ENCODE assay signal across 12 cellular contexts in the genomic region with DNA sequence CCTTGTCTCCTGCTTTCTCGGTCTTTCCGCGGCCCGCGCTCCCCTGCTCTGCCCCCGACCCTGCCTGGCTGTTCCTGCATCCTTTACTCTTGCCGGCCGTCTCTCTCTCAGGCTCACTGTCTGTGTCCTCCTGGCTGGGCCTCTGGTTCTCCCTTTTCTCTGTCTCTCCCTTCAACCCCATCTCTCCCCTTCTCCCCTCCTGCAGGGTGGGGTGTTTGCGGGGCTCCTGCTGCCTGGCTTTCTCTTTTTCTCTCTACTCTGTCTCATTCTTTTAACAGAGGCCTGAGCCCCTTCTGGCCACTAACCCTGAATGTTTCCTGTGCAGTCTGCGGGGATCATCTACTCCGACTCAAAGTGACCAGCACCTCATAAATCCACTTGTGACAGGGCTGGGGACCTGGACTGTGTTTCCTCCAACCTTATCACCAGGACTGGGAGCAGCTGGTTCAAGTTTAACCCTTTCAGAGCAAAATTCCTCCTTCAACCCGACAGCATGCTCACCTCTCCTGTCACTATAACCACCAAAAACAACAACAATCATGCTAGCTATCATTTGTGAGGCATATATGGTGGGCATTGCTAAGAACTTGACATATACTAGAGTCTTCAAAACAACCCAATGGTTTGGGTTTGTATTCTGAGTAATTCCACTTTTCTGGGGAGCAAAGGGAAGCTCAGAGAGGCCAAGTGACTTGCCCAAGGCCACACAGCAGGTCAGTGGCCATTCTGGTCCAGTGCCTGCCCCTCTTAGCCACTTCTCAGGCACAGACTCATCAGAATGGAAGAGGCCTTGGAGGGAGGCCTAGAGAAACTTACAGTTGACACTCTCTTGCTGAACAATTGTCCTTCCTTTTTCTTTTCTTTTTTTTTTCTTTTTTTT. TPM values are rescaled to one million over a fixed set of nuclear protein-coding genes. Genes with fewer than 3 reads are reported as not detected.
A peak's percentile ranks its signal among the peaks of the same experiment; 100 is the strongest.
DNase-seq lines count a peak whose midpoint lies in the region; ATAC-seq, FAIRE-seq and TF ChIP-seq lines count a peak whose summit lies in the region.
"Had no signal": no experiment of that assay in that cellular context is flagged by ENCODE, and none has a peak within 500 bp of the region (broad histone marks: within the 10 kb centered on the region; RNA-seq: fewer than 3 reads in every experiment).

No MANE protein-coding gene starts in this region.

- POLR2A ChIA-PET in A549 (lab: Yijun Ruan, JAX) = no interaction called here
- POLR2A ChIA-PET in naive thymus-derived CD4-positive, alpha-beta T cell (lab: Charles Lee) = no interaction called here

- peaks cover 7% of the 10 kb centered on the region for H3K4me1 Mint-ChIP-seq in brain
- peaks cover 5 to 9% (median 9%) of the 10 kb centered on the region in 7 donors for H3K4me1 Mint-ChIP-seq in naive thymus-derived CD4-positive, alpha-beta T cell

- 49% methylated on average over 12 of the region's 12 CpGs for WGBS in A549 (ENCODE audit: missing lambda C conversion rate)

- CTCF ChIA-PET in A549 (lab: Yijun Ruan, JAX) = interaction anchor here (0.6 to 0.9 kb wide), 3 partner anchors 43 to 402 kb away, joined by 3 to 4 read pairs (median 3); no protein-coding TSS in a partner anchor
- CTCF ChIA-PET in naive thymus-derived CD4-positive, alpha-beta T cell (lab: Charles Lee) = interaction anchor here (0.6 kb wide), 2 partner anchors 28 to 118 kb away, joined by 5 read pairs; no protein-coding TSS in a partner anchor

- no peak for TF ChIP-seq POLR2A in A549 (IDR thresholded peaks at IDR 0.05; ENCODE audit: low read length)

- TF ChIP-seq CTCF in A549 (IDR thresholded peaks at IDR 0.05) (no peak), brain (conservative IDR thresholded peaks at IDR 0.05) (no peak)

- no peaks in the 10 kb centered on the region for H3K27me3 ChIP-seq in naive thymus-derived CD4-positive, alpha-beta T cell (ENCODE audit: control insufficient read depth in 2 of 2, insufficient read depth in 2 of 2, low read length in 2 of 2)

- peak overlapping the region; percentile 68 for H3K4me2 ChIP-seq in A549

- DNase-seq in A549 (ENCODE audit: low read depth in 1 of 2, low spot score in 1 of 2) = no peak
- DNase-seq in ELF-1 (ENCODE audit: low read depth, low spot score) = peak; percentile 43
- no peak for DNase-seq in naive thymus-derived CD4-positive, alpha-beta T cell
- DNase-seq in posterior cingulate gyrus = no peak
- no peak for DNase-seq in G401 (ENCODE audit: low spot score)
- DNase-seq in activated gamma-delta T cell (lab: John Stamatoyannopoulos, UW) = no peak
- DNase-seq: activated CD4-positive, alpha-beta T cell treated with anti-CD3 and anti-CD28 coated beads, Interleukin-2, amount 50 U/mL, for 4 hours; brain microvascular endothelial cell; left ventricle myocardium inferior had no signal

- peak overlapping the region in 1 of 5 experiments; percentile 30 for H3K27ac Mint-ChIP-seq in brain
- H3K27ac Mint-ChIP-seq in naive thymus-derived CD4-positive, alpha-beta T cell = no peak overlapping the region

- peaks cover 72% of the 10 kb centered on the region for H3K27me3 Mint-ChIP-seq in brain
- H3K27me3 Mint-ChIP-seq in naive thymus-derived CD4-positive, alpha-beta T cell = peaks cover 42 to 62% (median 56%) of the 10 kb centered on the region in 5 donors

- FAIRE-seq in A549 (lab: Jason Lieb, UNC) = no peak
- FAIRE-seq: GM12892 had no signal

- peak overlapping the region; percentile 50 to 85 (median 78) for H3K4me3 Mint-ChIP-seq in brain
- peak overlapping the region in 9 of 10 donors; percentile 32 to 78 (median 58) for H3K4me3 Mint-ChIP-seq in naive thymus-derived CD4-positive, alpha-beta T cell

- TF ChIP-seq RAD21 in A549 (conservative IDR thresholded peaks at IDR 0.05 in 1 of 2, IDR thresholded peaks at IDR 0.05 in 1 of 2) = no peak

- no peak overlapping the region for H3K27ac ChIP-seq in A549
- H3K27ac ChIP-seq in naive thymus-derived CD4-positive, alpha-beta T cell (ENCODE audit: low read depth, low read length) = no peak overlapping the region
- H3K27ac ChIP-seq: brain microvascular endothelial cell, left ventricle myocardium inferior had no signal

- H3K4me3 ChIP-seq in A549 = peak overlapping the region; percentile 32; the same call in 2 of the 3 replicates
- H3K4me3 ChIP-seq in naive thymus-derived CD4-positive, alpha-beta T cell (ENCODE audit: low read length) = no peak overlapping the region

- ATAC-seq in A549 (no peak; a peak in 2 of 6 replicates), GM21447 (IDR thresholded peaks at IDR 0.05; ENCODE audit: unreplicated experiment) (no peak)
- no peak for ATAC-seq in naive thymus-derived CD4-positive, alpha-beta T cell

- in situ Hi-C loops in G401 (cut with HindIII; ENCODE audit: low sequenced_read_pairs) = no loop called here

- no peaks in the 10 kb centered on the region for H3K36me3 Mint-ChIP-seq in brain
- H3K36me3 Mint-ChIP-seq in naive thymus-derived CD4-positive, alpha-beta T cell = peaks cover 0 to 8% (median 0%) of the 10 kb centered on the region in 5 donors

- intact Hi-C loops in naive thymus-derived CD4-positive, alpha-beta T cell (cut with micrococcal nuclease) = no loop called here
- intact Hi-C loops in posterior cingulate gyrus (cut with DNase I) = no loop called here

- no peaks in the 10 kb centered on the region; the same call in 2 of the 3 replicates for H3K4me1 ChIP-seq in A549
- no peaks in the 10 kb centered on the region for H3K4me1 ChIP-seq in naive thymus-derived CD4-positive, alpha-beta T cell (ENCODE audit: control insufficient read depth in 2 of 2, insufficient read depth in 2 of 2, low read length in 2 of 2)
- H3K4me1 ChIP-seq: left ventricle myocardium inferior had no signal

- H3K36me3 ChIP-seq in naive thymus-derived CD4-positive, alpha-beta T cell (ENCODE audit: control insufficient read depth in 2 of 3, insufficient read depth in 3 of 3, low read length in 3 of 3) = no peaks in the 10 kb centered on the region
- H3K36me3 ChIP-seq: brain microvascular endothelial cell, left ventricle myocardium inferior had no signal

- no peaks in the 10 kb centered on the region for H3K9me3 ChIP-seq in A549
- no peaks in the 10 kb centered on the region for H3K9me3 ChIP-seq in naive thymus-derived CD4-positive, alpha-beta T cell (ENCODE audit: control insufficient read depth in 2 of 3, low read length in 3 of 3)
- H3K9me3 ChIP-seq: left ventricle myocardium inferior had no signal

- no peaks in the 10 kb centered on the region for H3K9me3 Mint-ChIP-seq in brain
- no peaks in the 10 kb centered on the region for H3K9me3 Mint-ChIP-seq in naive thymus-derived CD4-positive, alpha-beta T cell

- TF ChIP-seq EP300 in A549 (IDR thresholded peaks at IDR 0.05) = no peak

TF ChIP-seq in A549, 52 proteins besides CTCF, POLR2A, EP300 and RAD21:
- peak; percentile 6 for TF ChIP-seq ZFP36 (IDR thresholded peaks at IDR 0.05; ENCODE audit: borderline replicate concordance, partially characterized antibody)
- no peak for TF ChIP-seq ELK1 (IDR thresholded peaks at IDR 0.05; ENCODE audit: low read depth, low read length)

RNA-seq across cellular contexts. Expression of gene RSPO4, which starts 0.8 kb away (rescaled TPM):
- not detected in 2 replicates for polyA plus RNA-seq in A549 (2011; rRNA removed)
- polyA plus RNA-seq in A549 (2012; cell fraction: cytosol; rRNA removed) = not detected in 2 replicates
- 0.02 TPM in 1 of 2 replicates, not detected in the other for polyA plus RNA-seq in A549 (2012; cell fraction: nucleus; rRNA removed)
- not detected in 3 replicates for polyA plus RNA-seq in A549 (2017; fragmentation: RNase III; extraction: RNeasy Plus Mini Kit Qiagen cat#74134 plus additional on column Dnase treatment)
- not detected in 2 replicates for polyA minus RNA-seq in A549 (2011; rRNA and poly(A)+ RNA removed)
- polyA plus RNA-seq in brain (ENCODE audit: insufficient read depth, low read depth, low replicate concordance) = 0.34 TPM
- total RNA-seq in naive thymus-derived CD4-positive, alpha-beta T cell = under 1 TPM in 4 of 5 experiments, not detected in 1; 0.19 to 0.40 (median 0.23) TPM
- polyA plus RNA-seq in naive thymus-derived CD4-positive, alpha-beta T cell = not detected
- not detected in 2 replicates for total RNA-seq in G401 (2014; rRNA removed; shearing (Covaris generic))
- total RNA-seq: left ventricle myocardium inferior had no signal
